Comparison of ENCODE assay signal across 18 cellular contexts in genomic region chr10:71719464-71720303, GRCh38. TPM values are rescaled to one million over a fixed set of nuclear protein-coding genes. Genes with fewer than 3 reads are reported as not detected.
DNase-seq lines count a peak whose midpoint lies in the region; ATAC-seq and TF ChIP-seq lines count a peak whose summit lies in the region.
"Had no signal": no experiment of that assay in that cellular context is flagged by ENCODE, and none has a peak within 500 bp of the region (broad histone marks: within the 10 kb centered on the region; RNA-seq: fewer than 3 reads in every experiment).

Gene C10orf105 (minus strand): TSS chr10:71719778. CDS start chr10:71716337, 3,441 bp downstream.

- no peak for TF ChIP-seq CTCF in coronary artery (IDR thresholded peaks at IDR 0.05)
- TF ChIP-seq CTCF in tibial nerve (IDR thresholded peaks at IDR 0.05) = no peak
- TF ChIP-seq CTCF in left lung (IDR thresholded peaks at IDR 0.05) = no peak

- no peak within 1 kb of the TSS for H3K4me3 Mint-ChIP-seq in activated naive CD4-positive, alpha-beta T cell treated with anti-CD3 and anti-CD28 coated beads, Interleukin-2, amount 50 U/mL, for 24 hours
- no peak within 1 kb of the TSS for H3K4me3 Mint-ChIP-seq in activated naive CD4-positive, alpha-beta T cell treated with anti-CD3 and anti-CD28 coated beads for 36 hours
- H3K4me3 Mint-ChIP-seq: stimulated activated naive CD8-positive, alpha-beta T cell treated with anti-CD3 and anti-CD28 coated beads, Interleukin-15, Interleukin-2, amounts not matched to agents 100 ng/mL and 50 ng/mL, for 24 hours had no signal

- H3K79me1 ChIP-seq in mesendoderm (ENCODE audit: low read length) = no peaks in the 10 kb centered on the region

- no peak for DNase-seq in activated naive CD4-positive, alpha-beta T cell treated with anti-CD3 and anti-CD28 coated beads for 36 hours
- DNase-seq in coronary artery (ENCODE audit: low spot score) = no peak
- DNase-seq in mesendoderm = peak; percentile 75
- DNase-seq in tibial nerve (ENCODE audit: low spot score in 2 of 2) = no peak
- no peak for DNase-seq in DMS79 treated with DMSO at 0.1 percent for 48 hours (lab: John Stamatoyannopoulos, UW)
- DNase-seq in left lung = no peak
- DNase-seq: activated CD8-positive, alpha-beta memory T cell treated with anti-CD3 and anti-CD28 coated beads for 24 hours; activated naive CD4-positive, alpha-beta T cell treated with Interleukin-2 at 50 U/mL for 16 hours; cerebellar nuclear complex; HCEC 1CT; MM.1S; NCI-H774; SHP77; T1000 had no signal

- H3K27ac ChIP-seq in coronary artery (peak within 1 kb of the TSS; percentile 39 to 82), mesendoderm (ENCODE audit: low read depth, low read length) (no peak within 1 kb of the TSS), tibial nerve (peak within 1 kb of the TSS; percentile 57 to 96 (median 90)), left lung (no peak within 1 kb of the TSS)

- no peaks in the 10 kb centered on the region for H3K27me3 ChIP-seq in mesendoderm (ENCODE audit: insufficient read depth, low read length, poor library complexity)
- H3K27me3 ChIP-seq in tibial nerve = no peaks in the 10 kb centered on the region
- H3K27me3 ChIP-seq in left lung = no peaks in the 10 kb centered on the region

- no peak within 1 kb of the TSS for H3K18ac ChIP-seq in mesendoderm (ENCODE audit: low read length)

- TF ChIP-seq POLR2A in tibial nerve (IDR thresholded peaks at IDR 0.05) = no peak

- no peaks in the 10 kb centered on the region for H3K9me3 Mint-ChIP-seq in activated naive CD4-positive, alpha-beta T cell treated with anti-CD3 and anti-CD28 coated beads, Interleukin-2, amount 50 U/mL, for 24 hours
- no peaks in the 10 kb centered on the region for H3K9me3 Mint-ChIP-seq in activated naive CD4-positive, alpha-beta T cell treated with anti-CD3 and anti-CD28 coated beads for 36 hours
- H3K9me3 Mint-ChIP-seq: stimulated activated naive CD8-positive, alpha-beta T cell treated with anti-CD3 and anti-CD28 coated beads, Interleukin-15, Interleukin-2, amounts not matched to agents 100 ng/mL and 50 ng/mL, for 24 hours had no signal

- H3K36me3 ChIP-seq in mesendoderm (ENCODE audit: control insufficient read depth, insufficient read depth, low read length) (no peaks in the 10 kb centered on the region), tibial nerve (no peaks in the 10 kb centered on the region), left lung (no peaks in the 10 kb centered on the region)

- H3K4me3 ChIP-seq in coronary artery (no peak within 1 kb of the TSS), mesendoderm (ENCODE audit: low read length) (no peak within 1 kb of the TSS), tibial nerve (no peak within 1 kb of the TSS), left lung (no peak within 1 kb of the TSS)

- H3K36me3 Mint-ChIP-seq in activated naive CD4-positive, alpha-beta T cell treated with anti-CD3 and anti-CD28 coated beads, Interleukin-2, amount 50 U/mL, for 24 hours = no peaks in the 10 kb centered on the region
- H3K36me3 Mint-ChIP-seq in activated naive CD4-positive, alpha-beta T cell treated with anti-CD3 and anti-CD28 coated beads for 36 hours (ENCODE audit: low read depth) = no peaks in the 10 kb centered on the region

- no peak for TF ChIP-seq EP300 in tibial nerve (IDR thresholded peaks at IDR 0.05)

- H2BK120ac ChIP-seq in mesendoderm (ENCODE audit: low read depth, low read length) = no peak within 1 kb of the TSS

- peak within 1 kb of the TSS; percentile 47 for H3K9ac ChIP-seq in mesendoderm (ENCODE audit: low read length)

- no CpG with 5 or more reads among the region's 16 CpGs for WGBS in mesendoderm (ENCODE audit: extremely low coverage, insufficient coverage, low lambda C conversion rate)
- WGBS in tibial nerve, 2 donors = 82% methylated on average over 14 to 16 of the region's 16 CpGs

- no peak within 1 kb of the TSS for H2AK5ac ChIP-seq in mesendoderm (ENCODE audit: low read length)

- H3K4me1 Mint-ChIP-seq in activated naive CD4-positive, alpha-beta T cell treated with anti-CD3 and anti-CD28 coated beads, Interleukin-2, amount 50 U/mL, for 24 hours = peaks cover 59% of the 10 kb centered on the region
- peaks cover 48% of the 10 kb centered on the region for H3K4me1 Mint-ChIP-seq in activated naive CD4-positive, alpha-beta T cell treated with anti-CD3 and anti-CD28 coated beads for 36 hours (ENCODE audit: low read depth)

- H2BK15ac ChIP-seq in mesendoderm (replicated peaks; ENCODE audit: low read depth) = no peak within 1 kb of the TSS

- H3K4ac ChIP-seq in mesendoderm (ENCODE audit: low read depth, low read length) = no peak within 1 kb of the TSS

- H3K4me1 ChIP-seq in mesendoderm (ENCODE audit: control insufficient read depth, low read depth, low read length) (peaks cover 5% of the 10 kb centered on the region), tibial nerve (peaks cover 4 to 61% (median 52%) of the 10 kb centered on the region in 4 donors), left lung (peaks cover 6 to 29% of the 10 kb centered on the region in 2 donors)

- H3K27me3 Mint-ChIP-seq in activated naive CD4-positive, alpha-beta T cell treated with anti-CD3 and anti-CD28 coated beads, Interleukin-2, amount 50 U/mL, for 24 hours = no peaks in the 10 kb centered on the region
- H3K27me3 Mint-ChIP-seq in activated naive CD4-positive, alpha-beta T cell treated with anti-CD3 and anti-CD28 coated beads for 36 hours (ENCODE audit: low read depth) = no peaks in the 10 kb centered on the region
- H3K27me3 Mint-ChIP-seq: stimulated activated naive CD8-positive, alpha-beta T cell treated with anti-CD3 and anti-CD28 coated beads, Interleukin-15, Interleukin-2, amounts not matched to agents 100 ng/mL and 50 ng/mL, for 24 hours had no signal

- H3K27ac Mint-ChIP-seq in activated naive CD4-positive, alpha-beta T cell treated with anti-CD3 and anti-CD28 coated beads, Interleukin-2, amount 50 U/mL, for 24 hours = peak within 1 kb of the TSS; percentile 83
- H3K27ac Mint-ChIP-seq in activated naive CD4-positive, alpha-beta T cell treated with anti-CD3 and anti-CD28 coated beads for 36 hours = no peak within 1 kb of the TSS

- ATAC-seq in HG02981 (IDR thresholded peaks at IDR 0.05; ENCODE audit: unreplicated experiment) (no peak), left lung (no peak)

- intact Hi-C loops in activated naive CD4-positive, alpha-beta T cell treated with anti-CD3 and anti-CD28 coated beads for 36 hours (cut with micrococcal nuclease) = no loop called here
- intact Hi-C loops in left lung (cut with DNase I) = no loop called here

- peak within 1 kb of the TSS; percentile 58 for H3K56ac ChIP-seq in mesendoderm (ENCODE audit: low read length)

- H3K9me3 ChIP-seq in tibial nerve = no peaks in the 10 kb centered on the region
- no peaks in the 10 kb centered on the region for H3K9me3 ChIP-seq in left lung

- H2BK5ac ChIP-seq in mesendoderm (ENCODE audit: low read length) = no peak within 1 kb of the TSS

- H4K8ac ChIP-seq in mesendoderm (ENCODE audit: low read depth, low read length) = no peak within 1 kb of the TSS

- H3K79me2 ChIP-seq in mesendoderm (ENCODE audit: control insufficient read depth, insufficient read depth, low read length) = no peaks in the 10 kb centered on the region

- no peak within 1 kb of the TSS for H4K5ac ChIP-seq in mesendoderm (ENCODE audit: low read length)

- CTCF ChIA-PET in activated naive CD4-positive, alpha-beta T cell treated with anti-CD3 and anti-CD28 coated beads for 36 hours (lab: Charles Lee) = interaction anchor here (0.6 to 4.6 kb wide), 4 partner anchors 11 to 52 kb away, joined by 3 to 29 read pairs (median 4); no protein-coding TSS in a partner anchor

- peak within 1 kb of the TSS; percentile 8 for H3K4me2 ChIP-seq in mesendoderm (ENCODE audit: low read length)

- no peak within 1 kb of the TSS for H3K23ac ChIP-seq in mesendoderm (ENCODE audit: low read length)

RNA-seq across cellular contexts. Expression of gene C10orf105, which starts in this region (rescaled TPM):
- total RNA-seq in activated naive CD4-positive, alpha-beta T cell treated with anti-CD3 and anti-CD28 coated beads for 36 hours = under 1 TPM; 0.32 to 0.36 TPM
- 0.29 TPM for polyA plus RNA-seq in mesendoderm (2013, experiment 1 of 2)
- 0.25 TPM for polyA plus RNA-seq in mesendoderm (2013, experiment 2 of 2)
- total RNA-seq in tibial nerve = under 1 TPM; 0.20 to 0.42 (median 0.26) TPM
- total RNA-seq in left lung = 1 to 10 TPM in 1 of 2 donors, under 1 TPM in 1; 0.17 to 1.0 TPM
- total RNA-seq: renal cortical epithelial cell had no signal

Comparison
In these comparisons a context has a peak if more than half of its experiments do, and no peak if none do; other contexts are left out.
1. H3K27ac ChIP-seq: peak in coronary artery (2 of 2) and tibial nerve (4 of 4); none in mesendoderm (single experiment) and left lung (0 of 2).